In genomic region chr6:35219683-35220326, GRCh38 we compare ENCODE assay signal across 23 cellular contexts. TPM values are rescaled to one million over a fixed set of nuclear protein-coding genes. Genes with fewer than 3 reads are reported as not detected.
A peak's percentile ranks its signal among the peaks of the same experiment; 100 is the strongest.
DNase-seq lines count a peak whose midpoint lies in the region; ATAC-seq and TF ChIP-seq lines count a peak whose summit lies in the region.
"Had no signal": no experiment of that assay in that cellular context is flagged by ENCODE, and none has a peak within 500 bp of the region (broad histone marks: within the 10 kb centered on the region; RNA-seq: fewer than 3 reads in every experiment).

No MANE protein-coding gene starts in this region.

- H2AK5ac ChIP-seq in mesendoderm (ENCODE audit: low read length), result no peak overlapping the region

- H3K4me2 ChIP-seq in osteoblast (ENCODE audit: insufficient read depth, low read length) (peak overlapping the region; percentile 82), mesendoderm (ENCODE audit: low read length) (no peak overlapping the region)
- H3K4me2 ChIP-seq: GM23338 had no signal

- H2BK5ac ChIP-seq in mesendoderm (ENCODE audit: low read length), result no peak overlapping the region

- H3K36me3 Mint-ChIP-seq in HFFc6 (ENCODE audit: low read depth), result peaks cover 9% of the 10 kb centered on the region; the same call in 1 of the 2 replicates
- H3K36me3 Mint-ChIP-seq: activated naive CD8-positive, alpha-beta T cell treated with anti-CD3 and anti-CD28 coated beads, Interleukin-2, amount 10 ng/mL, durations not matched to agents 7 days and 5 days; brain had no signal

- H3K27ac ChIP-seq in osteoblast (ENCODE audit: low read depth, low read length) (peak overlapping the region; percentile 45), body of pancreas (no peak overlapping the region), mesendoderm (ENCODE audit: low read depth, low read length) (no peak overlapping the region)
- H3K27ac ChIP-seq: coronary artery, gastroesophageal sphincter, SK-N-MC, transverse colon had no signal

- no peak overlapping the region for H3K56ac ChIP-seq in mesendoderm (ENCODE audit: low read length)

- H4K8ac ChIP-seq in mesendoderm (ENCODE audit: low read depth, low read length), result no peak overlapping the region

- no peak overlapping the region for H3K9ac ChIP-seq in mesendoderm (ENCODE audit: low read length)

- H2BK120ac ChIP-seq in mesendoderm (ENCODE audit: low read depth, low read length), result no peak overlapping the region

- WGBS in body of pancreas, 2 donors, result 71 to 73% methylated on average over 4 of the region's 4 CpGs
- no CpG with 5 or more reads among the region's 4 CpGs for WGBS in mesendoderm (ENCODE audit: extremely low coverage, insufficient coverage, low lambda C conversion rate)

- DNase-seq in DMS53 (lab: John Stamatoyannopoulos, UW) (peak; percentile 30), DMS53 treated with DMSO at 0.1 percent for 48 hours (lab: John Stamatoyannopoulos, UW; ENCODE audit: unreplicated experiment) (no peak), HFFc6 (no peak), NCI-H748 (lab: John Stamatoyannopoulos, UW; ENCODE audit: unreplicated experiment) (peak; percentile 88), osteoblast (ENCODE audit: insufficient read length, low spot score, missing footprints) (no peak), body of pancreas (no peak), NCI-H1694 (lab: John Stamatoyannopoulos, UW) (no peak), mesendoderm (no peak)
- DNase-seq: activated naive CD8-positive, alpha-beta T cell treated with anti-CD3 and anti-CD28 coated beads, Interleukin-2, amount 10 ng/mL, durations not matched to agents 7 days and 5 days; AML-193; NCI-H1048; nucleus accumbens; small intestine; stimulated activated CD4-positive, alpha-beta T cell treated with anti-CD3 and anti-CD28 coated beads, Interleukin-4, amount 100 ng/mL, for 24 hours; stimulated activated naive CD4-positive, alpha-beta T cell treated with Interleukin-2 at 50 U/mL for 16 hours; transverse colon had no signal

- peaks cover 72% of the 10 kb centered on the region for H3K36me3 ChIP-seq in osteoblast (ENCODE audit: insufficient read depth, low read length)
- H3K36me3 ChIP-seq in body of pancreas (replicated peaks in 1 of 2; ENCODE audit: insufficient read depth in 1 of 2, low read depth in 2 of 2), result no peaks in the 10 kb centered on the region
- no peaks in the 10 kb centered on the region for H3K36me3 ChIP-seq in mesendoderm (ENCODE audit: control insufficient read depth, insufficient read depth, low read length)
- H3K36me3 ChIP-seq: transverse colon had no signal

- intact Hi-C loops in body of pancreas (cut with DNase I), result loop anchor here (10.0 kb wide), 1 partner anchor 235 kb away; no protein-coding TSS in a partner anchor

- no peak overlapping the region for H4K5ac ChIP-seq in mesendoderm (ENCODE audit: low read length)

- TF ChIP-seq POLR2A in body of pancreas (IDR thresholded peaks at IDR 0.05), result no peak

- H2BK15ac ChIP-seq in mesendoderm (replicated peaks; ENCODE audit: low read depth), result no peak overlapping the region

- H3K79me1 ChIP-seq in mesendoderm (ENCODE audit: low read length), result no peaks in the 10 kb centered on the region

- H3K27me3 ChIP-seq in osteoblast (ENCODE audit: insufficient read depth, low read length), result no peaks in the 10 kb centered on the region
- peaks cover 0 to 5% of the 10 kb centered on the region in 2 donors for H3K27me3 ChIP-seq in body of pancreas
- no peaks in the 10 kb centered on the region for H3K27me3 ChIP-seq in mesendoderm (ENCODE audit: insufficient read depth, low read length, poor library complexity)

- H3K9me3 Mint-ChIP-seq in HFFc6, result no peaks in the 10 kb centered on the region
- H3K9me3 Mint-ChIP-seq: activated naive CD8-positive, alpha-beta T cell treated with anti-CD3 and anti-CD28 coated beads, Interleukin-2, amount 10 ng/mL, durations not matched to agents 7 days and 5 days; activated T-helper 2 cell treated with anti-CD3 and anti-CD28 coated beads, Interferon-gamma antibody, Interleukin-2, Interleukin-4, amounts not matched to agents 10 μg/mL and 5 μg/mL and 100 μg/mL, durations not matched to agents 14 hours and 24 hours and 36 hours; GM23338 had no signal

- H3K4me1 Mint-ChIP-seq in HFFc6 (ENCODE audit: low read depth), result peaks cover 62% of the 10 kb centered on the region

- peak overlapping the region; percentile 11 for H3K4me3 ChIP-seq in osteoblast (ENCODE audit: insufficient read depth, low read length)
- no peak overlapping the region for H3K4me3 ChIP-seq in body of pancreas
- no peak overlapping the region for H3K4me3 ChIP-seq in mesendoderm (ENCODE audit: low read length)
- H3K4me3 ChIP-seq: coronary artery, gastroesophageal sphincter, GM23338, SK-N-MC, transverse colon had no signal

- H3K79me2 ChIP-seq in osteoblast (ENCODE audit: insufficient read depth, low read length) (peaks cover 98% of the 10 kb centered on the region), mesendoderm (ENCODE audit: control insufficient read depth, insufficient read depth, low read length) (no peaks in the 10 kb centered on the region)

- H3K9me3 ChIP-seq in osteoblast (ENCODE audit: low read depth, low read length) (no peaks in the 10 kb centered on the region), body of pancreas (no peaks in the 10 kb centered on the region)
- H3K9me3 ChIP-seq: gastroesophageal sphincter, transverse colon had no signal

- peaks cover 74% of the 10 kb centered on the region for H3K4me1 ChIP-seq in osteoblast (ENCODE audit: insufficient read depth, low read length)
- H3K4me1 ChIP-seq in body of pancreas, result peaks cover 1% of the 10 kb centered on the region
- H3K4me1 ChIP-seq in mesendoderm (ENCODE audit: control insufficient read depth, low read depth, low read length), result peaks cover 11% of the 10 kb centered on the region

- TF ChIP-seq CTCF in HFFc6 (IDR thresholded peaks at IDR 0.05), result no peak
- no peak for TF ChIP-seq CTCF in osteoblast (IDR thresholded peaks at IDR 0.05; ENCODE audit: extremely low read depth, low read depth, low read length)
- no peak for TF ChIP-seq CTCF in body of pancreas (IDR thresholded peaks at IDR 0.05)

- no peak overlapping the region for H2AFZ ChIP-seq in osteoblast (ENCODE audit: low read length)
- H2AFZ ChIP-seq: GM23338 had no signal

- peaks cover 1% of the 10 kb centered on the region; the same call in 1 of the 2 replicates for H3K27me3 Mint-ChIP-seq in HFFc6 (ENCODE audit: insufficient read depth)

- H3K18ac ChIP-seq in mesendoderm (ENCODE audit: low read length), result no peak overlapping the region

- no peak overlapping the region for H3K23ac ChIP-seq in mesendoderm (ENCODE audit: low read length)

- H3K4me3 Mint-ChIP-seq in HFFc6, result no peak overlapping the region
- H3K4me3 Mint-ChIP-seq: activated naive CD8-positive, alpha-beta T cell treated with anti-CD3 and anti-CD28 coated beads, Interleukin-2, amount 10 ng/mL, durations not matched to agents 7 days and 5 days; GM23338 had no signal

- ATAC-seq in body of pancreas, result no peak
- ATAC-seq: gastroesophageal sphincter, GM23338 had no signal

- H3K4ac ChIP-seq in mesendoderm (ENCODE audit: low read depth, low read length), result no peak overlapping the region

- peaks cover 81% of the 10 kb centered on the region for H4K20me1 ChIP-seq in osteoblast (ENCODE audit: insufficient read depth, low read length)

- H3K27ac Mint-ChIP-seq in HFFc6, result peak overlapping the region; percentile 19; the same call in 1 of the 2 replicates
- H3K27ac Mint-ChIP-seq: activated naive CD8-positive, alpha-beta T cell treated with anti-CD3 and anti-CD28 coated beads, Interleukin-2, amount 10 ng/mL, durations not matched to agents 7 days and 5 days; activated T-helper 2 cell treated with anti-CD3 and anti-CD28 coated beads, Interferon-gamma antibody, Interleukin-2, Interleukin-4, amounts not matched to agents 10 μg/mL and 5 μg/mL and 100 μg/mL, durations not matched to agents 14 hours and 24 hours and 36 hours; GM23338 had no signal

RNA-seq across cellular contexts. Expression of gene SCUBE3, which starts 6.0 kb away (rescaled TPM):
- total RNA-seq in HFFc6 (2021; fragmentation: NEBNext Ultra II Directional; extraction: Animal tissue kit (Norgen Biotek cat#: 25700)), result 10 to 100 TPM; 37.0 to 75.0 (median 44.3) TPM
- 30.4 and 62.5 TPM in 2 replicates for total RNA-seq in osteoblast
- under 1 TPM in 1 of 2 donors, not detected in 1; 0.33 TPM for total RNA-seq in body of pancreas
- 0.60 TPM for polyA plus RNA-seq in mesendoderm (2013, experiment 1 of 2)
- 0.53 TPM for polyA plus RNA-seq in mesendoderm (2013, experiment 2 of 2)
- total RNA-seq: activated T-helper 2 cell treated with anti-CD3 and anti-CD28 coated beads, Interferon-gamma antibody, Interleukin-2, Interleukin-4, amounts not matched to agents 10 μg/mL and 5 μg/mL and 100 μg/mL, durations not matched to agents 14 hours and 24 hours and 36 hours; T-helper 2 cell treated with Interferon-gamma antibody and Interleukin-4, amounts not matched to agents 100 ng/mL and 5 ng/mL, for 36 hours had no signal

RNA-seq across cellular contexts. Expression of gene ZNF76, which starts 39.7 kb away (rescaled TPM):
- 10 to 100 TPM; 12.7 to 17.1 (median 16.4) TPM for total RNA-seq in HFFc6 (2021; fragmentation: NEBNext Ultra II Directional; extraction: Animal tissue kit (Norgen Biotek cat#: 25700))
- total RNA-seq in osteoblast (19.9 and 22.7 TPM in 2 replicates), body of pancreas (10 to 100 TPM; 34.2 to 56.7 TPM)
- 7.4 TPM for polyA plus RNA-seq in mesendoderm (2013, experiment 1 of 2)
- polyA plus RNA-seq in mesendoderm (2013, experiment 2 of 2), result 7.5 TPM

Comparison
In these comparisons a context has a peak if more than half of its experiments do, and no peak if none do; other contexts are left out.
1. DNase-seq: peak in DMS53 (single experiment) and NCI-H748 (single experiment); none in DMS53 treated with DMSO at 0.1 percent for 48 hours (single experiment), HFFc6 (single experiment), osteoblast (single experiment), body of pancreas (0 of 4), NCI-H1694 (single experiment) and mesendoderm (single experiment).
2. RNA of gene SCUBE3, which starts 6.0 kb away (total RNA-seq): 37.0 to 75.0 TPM in HFFc6 and 30.4 to 62.5 TPM in osteoblast; 0.33 TPM in body of pancreas; every median in the first group is over 10 times any median in the second.